ENCODE assay signal across 1 cellular context in the genomic region with DNA sequence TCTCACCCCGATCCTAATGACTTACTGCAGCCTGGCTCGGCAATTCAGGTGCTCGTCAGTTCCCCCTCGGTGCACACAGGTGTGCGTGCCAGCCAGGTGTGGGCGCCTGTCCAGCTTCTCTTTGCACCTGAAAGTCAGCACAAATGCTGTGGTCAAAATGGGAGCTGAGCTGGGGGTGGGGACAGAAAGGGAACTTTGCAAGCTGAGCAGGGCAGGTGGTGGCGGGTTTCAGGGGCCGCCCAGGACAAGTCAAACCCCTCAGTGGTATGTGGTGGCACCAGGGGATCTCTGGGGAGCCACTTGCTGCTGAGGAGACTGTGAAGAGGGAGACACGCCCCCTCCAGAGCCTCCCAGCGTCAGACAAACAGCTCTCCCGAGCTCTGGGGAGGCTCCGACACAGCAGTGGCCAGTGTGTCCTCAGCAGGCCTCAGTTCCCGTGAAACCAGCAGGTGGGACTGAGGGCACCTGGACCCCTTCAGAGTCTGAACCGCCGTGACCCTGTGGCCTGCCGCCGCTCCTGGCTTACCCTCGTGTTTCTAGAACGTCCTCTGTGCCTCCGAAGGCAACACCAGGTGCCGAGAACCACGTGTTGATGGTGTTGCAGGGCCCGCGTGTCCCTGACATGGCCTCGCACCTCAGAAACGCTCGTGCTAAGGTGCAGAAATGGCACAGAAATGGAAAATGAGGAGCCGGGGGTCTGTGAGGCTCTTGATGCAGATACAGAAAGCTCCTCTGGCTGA.
TF ChIP-seq lines count a peak whose summit lies in the region.

No MANE protein-coding gene starts in this region.

TF ChIP-seq in GM12878, 131 proteins besides CTCF, POLR2A, EP300 and RAD21:
- TF ChIP-seq BHLHE40 (IDR thresholded peaks at IDR 0.05; ENCODE audit: borderline replicate concordance in 1 of 2, low read depth in 2 of 2, low read length in 1 of 2): 0 out of 4 replicates have a peak, but pooled peaks of 1 of the 2 experiments have one; percentile 10
- TF ChIP-seq, protein P1, sequence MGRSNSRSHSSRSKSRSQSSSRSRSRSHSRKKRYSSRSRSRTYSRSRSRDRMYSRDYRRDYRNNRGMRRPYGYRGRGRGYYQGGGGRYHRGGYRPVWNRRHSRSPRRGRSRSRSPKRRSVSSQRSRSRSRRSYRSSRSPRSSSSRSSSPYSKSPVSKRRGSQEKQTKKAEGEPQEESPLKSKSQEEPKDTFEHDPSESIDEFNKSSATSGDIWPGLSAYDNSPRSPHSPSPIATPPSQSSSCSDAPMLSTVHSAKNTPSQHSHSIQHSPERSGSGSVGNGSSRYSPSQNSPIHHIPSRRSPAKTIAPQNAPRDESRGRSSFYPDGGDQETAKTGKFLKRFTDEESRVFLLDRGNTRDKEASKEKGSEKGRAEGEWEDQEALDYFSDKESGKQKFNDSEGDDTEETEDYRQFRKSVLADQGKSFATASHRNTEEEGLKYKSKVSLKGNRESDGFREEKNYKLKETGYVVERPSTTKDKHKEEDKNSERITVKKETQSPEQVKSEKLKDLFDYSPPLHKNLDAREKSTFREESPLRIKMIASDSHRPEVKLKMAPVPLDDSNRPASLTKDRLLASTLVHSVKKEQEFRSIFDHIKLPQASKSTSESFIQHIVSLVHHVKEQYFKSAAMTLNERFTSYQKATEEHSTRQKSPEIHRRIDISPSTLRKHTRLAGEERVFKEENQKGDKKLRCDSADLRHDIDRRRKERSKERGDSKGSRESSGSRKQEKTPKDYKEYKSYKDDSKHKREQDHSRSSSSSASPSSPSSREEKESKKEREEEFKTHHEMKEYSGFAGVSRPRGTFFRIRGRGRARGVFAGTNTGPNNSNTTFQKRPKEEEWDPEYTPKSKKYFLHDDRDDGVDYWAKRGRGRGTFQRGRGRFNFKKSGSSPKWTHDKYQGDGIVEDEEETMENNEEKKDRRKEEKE (IDR thresholded peaks at IDR 0.05): no peak
- TF ChIP-seq TAF1 (IDR thresholded peaks at IDR 0.05; ENCODE audit: borderline replicate concordance, low read depth, low read length): no peak
- TF ChIP-seq TCF3 (IDR thresholded peaks at IDR 0.05; ENCODE audit: borderline replicate concordance, insufficient read depth, low read depth, low read length): 0 out of 2 replicates have a peak, but pooled peaks have one; percentile 28
- TF ChIP-seq PAX5 (IDR thresholded peaks at IDR 0.05; ENCODE audit: borderline replicate concordance, low read depth, low read length): peak; percentile 23; the same call in 1 of the 2 replicates
- TF ChIP-seq, protein P2, sequence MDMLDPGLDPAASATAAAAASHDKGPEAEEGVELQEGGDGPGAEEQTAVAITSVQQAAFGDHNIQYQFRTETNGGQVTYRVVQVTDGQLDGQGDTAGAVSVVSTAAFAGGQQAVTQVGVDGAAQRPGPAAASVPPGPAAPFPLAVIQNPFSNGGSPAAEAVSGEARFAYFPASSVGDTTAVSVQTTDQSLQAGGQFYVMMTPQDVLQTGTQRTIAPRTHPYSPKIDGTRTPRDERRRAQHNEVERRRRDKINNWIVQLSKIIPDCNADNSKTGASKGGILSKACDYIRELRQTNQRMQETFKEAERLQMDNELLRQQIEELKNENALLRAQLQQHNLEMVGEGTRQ (IDR thresholded peaks at IDR 0.05; ENCODE audit: borderline replicate concordance, low read depth, low read length): no peak
- peak; percentile 43 for TF ChIP-seq MEF2B (IDR thresholded peaks at IDR 0.05; ENCODE audit: partially characterized antibody, poor library complexity, severe bottlenecking)
- peak; percentile 78 for TF ChIP-seq TCF12 (IDR thresholded peaks at IDR 0.05; ENCODE audit: low read depth, low read length)
